Comparison of ENCODE assay signal across 17 cellular contexts in genomic region chr3:28745904-28746617, GRCh38.
A peak's percentile ranks its signal among the peaks of the same experiment; 100 is the strongest.
DNase-seq lines count a peak whose midpoint lies in the region; ATAC-seq and TF ChIP-seq lines count a peak whose summit lies in the region.
"Had no signal": no experiment of that assay in that cellular context is flagged by ENCODE, and none has a peak within 500 bp of the region (broad histone marks: within the 10 kb centered on the region; RNA-seq: fewer than 3 reads in every experiment).

No MANE protein-coding gene starts in this region.

- no peak overlapping the region for H3K4me3 Mint-ChIP-seq in Calu3 (ENCODE audit: low read depth, unreplicated experiment)
- no peak overlapping the region for H3K4me3 Mint-ChIP-seq in nephron
- H3K4me3 Mint-ChIP-seq: activated CD8-positive, alpha-beta T cell treated with anti-CD3 and anti-CD28 coated beads, Interleukin-2, amount 10 ng/mL, durations not matched to agents 7 days and 5 days; activated naive CD4-positive, alpha-beta T cell treated with anti-CD3 and anti-CD28 coated beads, Interleukin-2, amount 10 ng/mL, durations not matched to agents 7 days and 5 days; CD14-positive monocyte had no signal

- H3K36me3 ChIP-seq in esophagus squamous epithelium (no peaks in the 10 kb centered on the region), stomach (no peaks in the 10 kb centered on the region)
- H3K36me3 ChIP-seq: prostate gland had no signal

- no peaks in the 10 kb centered on the region for H3K27me3 ChIP-seq in esophagus squamous epithelium
- no peaks in the 10 kb centered on the region for H3K27me3 ChIP-seq in stomach

- no TSS peak for BruUV-seq in Calu3 (replicated peaks; lab: Mats Ljungman, UMichigan)

- DNase-seq in Calu3, result no peak
- peak; percentile 36 for DNase-seq in NCI-H345 treated with DMSO at 0.1 percent for 48 hours (lab: John Stamatoyannopoulos, UW; ENCODE audit: unreplicated experiment)
- DNase-seq in fibroblast of gingiva (ENCODE audit: low read depth), result peak; percentile 12
- DNase-seq in omental fat pad (ENCODE audit: low spot score), result no peak
- no peak for DNase-seq in esophagus squamous epithelium (lab: John Stamatoyannopoulos, UW)
- DNase-seq in NAMALWA (ENCODE audit: low spot score), result no peak
- no peak for DNase-seq in stomach
- DNase-seq: activated CD8-positive, alpha-beta T cell treated with anti-CD3 and anti-CD28 coated beads, Interleukin-2, amount 10 ng/mL, durations not matched to agents 7 days and 5 days; activated naive CD4-positive, alpha-beta T cell treated with anti-CD3 and anti-CD28 coated beads, Interleukin-2, amount 10 ng/mL, durations not matched to agents 7 days and 5 days; erythroblast; GF-D8; mucosa of descending colon; SHP77; stimulated activated naive CD8-positive, alpha-beta T cell treated with anti-CD3 and anti-CD28 coated beads, Interleukin-15, Interleukin-2, amounts not matched to agents 100 U/mL and 50 U/mL, for 24 hours had no signal

- no peaks in the 10 kb centered on the region for H3K27me3 Mint-ChIP-seq in Calu3 (ENCODE audit: unreplicated experiment)
- H3K27me3 Mint-ChIP-seq in nephron (ENCODE audit: low read depth), result no peaks in the 10 kb centered on the region
- H3K27me3 Mint-ChIP-seq: activated naive CD4-positive, alpha-beta T cell treated with anti-CD3 and anti-CD28 coated beads, Interleukin-2, amount 10 ng/mL, durations not matched to agents 7 days and 5 days had no signal

- H3K4me1 ChIP-seq in esophagus squamous epithelium (peaks cover 0 to 10% (median 0%) of the 10 kb centered on the region in 3 donors), stomach (peaks cover 7 to 25% (median 10%) of the 10 kb centered on the region in 4 donors)

- H3K4me3 ChIP-seq in esophagus squamous epithelium (no peak overlapping the region), stomach (no peak overlapping the region)
- H3K4me3 ChIP-seq: mucosa of descending colon, prostate gland had no signal

- TF ChIP-seq EP300 in stomach (IDR thresholded peaks at IDR 0.05), result no peak

- CTCF ChIA-PET in Calu3 (lab: Charles Lee), result no interaction called here

- H3K9me3 ChIP-seq in esophagus squamous epithelium, result peaks cover 0 to 4% (median 0%) of the 10 kb centered on the region in 3 donors
- H3K9me3 ChIP-seq in stomach, result peaks cover 0 to 19% (median 12%) of the 10 kb centered on the region in 4 donors
- H3K9me3 ChIP-seq: prostate gland had no signal

- H3K27ac Mint-ChIP-seq in Calu3 (ENCODE audit: unreplicated experiment), result peak overlapping the region; percentile 12
- H3K27ac Mint-ChIP-seq in nephron, result peak overlapping the region in 2 of 3 experiments; percentile 2 to 25
- H3K27ac Mint-ChIP-seq: activated CD8-positive, alpha-beta T cell treated with anti-CD3 and anti-CD28 coated beads, Interleukin-2, amount 10 ng/mL, durations not matched to agents 7 days and 5 days; activated naive CD4-positive, alpha-beta T cell treated with anti-CD3 and anti-CD28 coated beads, Interleukin-2, amount 10 ng/mL, durations not matched to agents 7 days and 5 days; CD14-positive monocyte had no signal

- H3K9me3 Mint-ChIP-seq in Calu3 (ENCODE audit: low read depth, unreplicated experiment) (peaks cover 14% of the 10 kb centered on the region), nephron (peaks cover 17% of the 10 kb centered on the region)

- WGBS in esophagus squamous epithelium, 2 donors, result 63 to 65% methylated on average over 6 of the region's 6 CpGs
- 76 to 82% (median 81%) methylated on average over 6 of the region's 6 CpGs for WGBS in stomach, 5 donors

- H3K4me1 Mint-ChIP-seq in Calu3 (ENCODE audit: low read depth, unreplicated experiment) (peaks cover 27% of the 10 kb centered on the region), nephron (peaks cover 34% of the 10 kb centered on the region)
- H3K4me1 Mint-ChIP-seq: activated naive CD4-positive, alpha-beta T cell treated with anti-CD3 and anti-CD28 coated beads, Interleukin-2, amount 10 ng/mL, durations not matched to agents 7 days and 5 days; CD14-positive monocyte had no signal

- H3K36me3 Mint-ChIP-seq in Calu3 (ENCODE audit: insufficient read depth, unreplicated experiment) (no peaks in the 10 kb centered on the region), nephron (ENCODE audit: low read depth) (peaks cover 4% of the 10 kb centered on the region)
- H3K36me3 Mint-ChIP-seq: activated naive CD4-positive, alpha-beta T cell treated with anti-CD3 and anti-CD28 coated beads, Interleukin-2, amount 10 ng/mL, durations not matched to agents 7 days and 5 days; CD14-positive monocyte had no signal

- TF ChIP-seq POLR2A in esophagus squamous epithelium (IDR thresholded peaks at IDR 0.05) (no peak), stomach (IDR thresholded peaks at IDR 0.05) (no peak)

- intact Hi-C loops in Calu3 (cut with micrococcal nuclease; ENCODE audit: unreplicated experiment) (no loop called here), esophagus squamous epithelium (cut with DNase I) (no loop called here), stomach (cut with DNase I; ENCODE audit: low total_unique reads) (no loop called here)

- ATAC-seq in omental fat pad (ENCODE audit: low FRiP score), result no peak
- ATAC-seq: activated CD8-positive, alpha-beta T cell treated with anti-CD3 and anti-CD28 coated beads, Interleukin-2, amount 10 ng/mL, durations not matched to agents 7 days and 5 days; mucosa of descending colon; stimulated activated naive CD8-positive, alpha-beta T cell treated with anti-CD3 and anti-CD28 coated beads, Interleukin-15, Interleukin-2, amounts not matched to agents 100 U/mL and 50 U/mL, for 24 hours had no signal

- TF ChIP-seq CTCF in Calu3 (IDR thresholded peaks at IDR 0.05; ENCODE audit: unreplicated experiment), result no peak
- TF ChIP-seq CTCF in nephron (IDR thresholded peaks at IDR 0.05; ENCODE audit: unreplicated experiment in 3 of 3), result no peak
- no peak for TF ChIP-seq CTCF in omental fat pad (IDR thresholded peaks at IDR 0.05)
- no peak for TF ChIP-seq CTCF in esophagus squamous epithelium (IDR thresholded peaks at IDR 0.05)
- TF ChIP-seq CTCF in stomach (IDR thresholded peaks at IDR 0.05), result no peak

- H3K27ac ChIP-seq in esophagus squamous epithelium, result no peak overlapping the region
- no peak overlapping the region for H3K27ac ChIP-seq in stomach
- H3K27ac ChIP-seq: prostate gland had no signal

Comparison
In these comparisons a context has a peak if more than half of its experiments do, and no peak if none do; other contexts are left out.
1. DNase-seq: peak in NCI-H345 treated with DMSO at 0.1 percent for 48 hours (single experiment) and fibroblast of gingiva (single experiment); none in Calu3 (single experiment), omental fat pad (single experiment), esophagus squamous epithelium (single experiment), NAMALWA (single experiment) and stomach (single experiment).